ENCODE assay signal across 1 cellular context in the genomic region with DNA sequence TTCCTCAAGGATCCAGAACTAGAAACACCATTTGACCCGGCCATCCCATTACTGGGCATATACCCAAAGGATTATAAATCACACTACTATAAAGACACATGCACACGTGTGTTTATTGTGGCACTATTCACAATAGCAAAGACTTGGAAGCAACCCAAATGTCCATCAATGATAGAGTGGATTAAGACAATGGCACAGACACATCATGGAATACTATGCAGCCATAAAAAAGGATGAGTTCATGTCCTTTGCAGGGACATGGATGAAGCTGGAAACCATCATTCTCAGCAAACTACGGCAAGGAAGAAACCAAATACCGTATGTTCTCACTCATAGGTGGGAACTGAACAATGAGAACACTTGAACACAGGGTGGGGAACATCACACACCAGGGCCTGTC.
TF ChIP-seq lines count a peak whose summit lies in the region.

No MANE protein-coding gene starts in this region.

TF ChIP-seq in HepG2, 621 proteins besides CTCF, POLR2A, EP300 and RAD21:
- 0 out of 2 replicates have a peak, but pooled peaks have one; percentile 31 for TF ChIP-seq ZNF280D (CRISPR knock-in tag; IDR thresholded peaks at IDR 0.05)
- TF ChIP-seq ZMYM3 (CRISPR knock-in tag; IDR thresholded peaks at IDR 0.05), result peak; percentile 38
